Comparison of ENCODE assay signal across 21 cellular contexts in the genomic region with DNA sequence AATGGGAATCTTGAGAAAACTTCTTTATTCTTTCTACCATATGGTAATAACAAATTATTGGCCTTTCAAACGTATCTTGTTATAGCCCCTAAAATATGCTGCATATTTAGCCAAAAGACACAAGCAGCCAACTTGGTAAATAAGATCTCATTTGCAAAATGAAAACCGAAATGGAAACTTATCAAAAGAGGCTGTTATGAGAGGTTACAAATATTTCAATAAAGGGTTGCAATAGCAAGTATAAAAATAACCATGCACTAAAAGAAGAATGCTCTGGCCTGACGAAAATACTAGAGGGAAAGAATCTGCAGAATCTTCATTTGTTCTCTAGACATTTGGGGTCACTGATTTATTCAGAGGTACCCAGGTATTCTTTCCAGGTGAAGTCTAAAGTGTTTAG.
"Had no signal": no experiment of that assay in that cellular context is flagged by ENCODE, and none has a peak within 500 bp of the region (broad histone marks: within the 10 kb centered on the region; RNA-seq: fewer than 3 reads in every experiment).

No MANE protein-coding gene starts in this region.

- H3K4me1 ChIP-seq: SJCRH30 had no signal

- H3K9ac ChIP-seq: SK-N-SH had no signal

- H3K9me3 ChIP-seq: MG63, Peyer's patch, SJCRH30, SK-N-SH had no signal

- H3K27ac ChIP-seq: Peyer's patch, RWPE1, SJCRH30, VCaP had no signal

- DNase-seq: activated CD4-positive, alpha-beta memory T cell treated with anti-CD3 and anti-CD28 coated beads for 36 hours; activated CD4-positive, alpha-beta T cell treated with anti-CD3 and anti-CD28 coated beads, Interleukin-2, amount 10 ng/mL, durations not matched to agents 7 days and 5 days; activated CD4-positive, CD25-positive, alpha-beta regulatory T cell; activated CD8-positive, alpha-beta memory T cell treated with anti-CD3 and anti-CD28 coated beads for 24 hours; activated effector memory CD4-positive, alpha-beta T cell treated with anti-CD3 and anti-CD28 coated beads, Interleukin-2, amount 50 U/mL, for 16 hours; activated naive CD4-positive, alpha-beta T cell treated with Interleukin-2 at 50 U/mL for 16 hours; activated naive CD8-positive, alpha-beta T cell treated with anti-CD3 and anti-CD28 coated beads, Interleukin-2, amount 50 U/mL, for 24 hours; activated T-cell treated with anti-CD3 and anti-CD28 coated beads, Interleukin-2, amount 50 U/mL, for 4 hours; amygdala; MG63; NCI-H146; NCI-H1930; NCI-H510A treated with DMSO at 0.1 percent for 48 hours; Peyer's patch; Right ventricle myocardium superior; SJCRH30; SK-N-SH; T-helper 1 cell had no signal

- H3K36me3 ChIP-seq: MG63, Peyer's patch, SJCRH30 had no signal

- H3K27me3 ChIP-seq: MG63, Peyer's patch, SJCRH30 had no signal

- ATAC-seq: activated naive CD4-positive, alpha-beta T cell treated with anti-CD3 and anti-CD28 coated beads, Interleukin-2, amount 50 U/mL, for 72 hours; activated naive CD8-positive, alpha-beta T cell treated with anti-CD3 and anti-CD28 coated beads, Interleukin-2, amount 50 U/mL, for 24 hours; activated T-cell treated with anti-CD3 and anti-CD28 coated beads, Interleukin-2, amount 50 U/mL, for 4 hours had no signal

- H3K9me2 ChIP-seq: SK-N-SH had no signal

- H3K4me3 ChIP-seq: MG63, Peyer's patch, SJCRH30 had no signal

- H3K4me2 ChIP-seq: SK-N-SH had no signal
